ENCODE assay signal across 12 cellular contexts in genomic region chr15:72201346-72202029, GRCh38. TPM values are rescaled to one million over a fixed set of nuclear protein-coding genes. Genes with fewer than 3 reads are reported as not detected.
DNase-seq lines count a peak whose midpoint lies in the region; ATAC-seq and TF ChIP-seq lines count a peak whose summit lies in the region.
"Had no signal": no experiment of that assay in that cellular context is flagged by ENCODE, and none has a peak within 500 bp of the region (broad histone marks: within the 10 kb centered on the region; RNA-seq: fewer than 3 reads in every experiment).

No MANE protein-coding gene starts in this region.

- no peak overlapping the region for H3K4me3 ChIP-seq in mammary epithelial cell (replicated peaks in 1 of 3; ENCODE audit: insufficient read depth in 1 of 3, low read depth in 2 of 3, low read length in 3 of 3)
- no peak overlapping the region for H3K4me3 ChIP-seq in breast epithelium
- H3K4me3 ChIP-seq in SU-DHL-6 (ENCODE audit: insufficient read depth, low read length, poor library complexity, severe bottlenecking) = no peak overlapping the region
- no peak overlapping the region for H3K4me3 ChIP-seq in right cardiac atrium (ENCODE audit: low read length)
- H3K4me3 ChIP-seq in effector memory CD4-positive, alpha-beta T cell (ENCODE audit: insufficient read depth, low read depth, low read length, poor library complexity, severe bottlenecking) = no peak overlapping the region
- no peak overlapping the region for H3K4me3 ChIP-seq in spleen
- H3K4me3 ChIP-seq: ascending aorta, MG63 had no signal

- no peak for TF ChIP-seq CTCF in mammary epithelial cell (conservative IDR thresholded peaks at IDR 0.05 in 1 of 2, IDR thresholded peaks at IDR 0.05 in 1 of 2; ENCODE audit: extremely low read depth in 1 of 2, insufficient read depth in 1 of 2, low read depth in 1 of 2, low read length in 2 of 2)
- no peak for TF ChIP-seq CTCF in breast epithelium (IDR thresholded peaks at IDR 0.05)
- TF ChIP-seq CTCF in SU-DHL-6 (IDR thresholded peaks at IDR 0.05; ENCODE audit: insufficient read depth, low read length, poor library complexity, severe bottlenecking) = no peak
- TF ChIP-seq CTCF in spleen (IDR thresholded peaks at IDR 0.05 in 8 of 11, conservative IDR thresholded peaks at IDR 0.05 in 3 of 11) = no peak

- peaks cover 58% of the 10 kb centered on the region for H3K79me2 ChIP-seq in mammary epithelial cell (ENCODE audit: insufficient read depth, low read length)
- H3K79me2 ChIP-seq in SU-DHL-6 (ENCODE audit: insufficient read depth, low read length) = no peaks in the 10 kb centered on the region

- 89% methylated on average over 3 of the region's 3 CpGs for WGBS in mammary epithelial cell (ENCODE audit: low coverage, missing lambda C conversion rate)
- 54% methylated on average over 3 of the region's 3 CpGs for WGBS in right cardiac atrium
- 61 to 69% (median 64%) methylated on average over 3 of the region's 3 CpGs for WGBS in spleen, 5 donors

- H3K27me3 ChIP-seq in mammary epithelial cell (ENCODE audit: insufficient read depth, low read length) = no peaks in the 10 kb centered on the region
- no peaks in the 10 kb centered on the region for H3K27me3 ChIP-seq in breast epithelium
- H3K27me3 ChIP-seq in SU-DHL-6 (ENCODE audit: low read length) = no peaks in the 10 kb centered on the region
- no peaks in the 10 kb centered on the region for H3K27me3 ChIP-seq in right cardiac atrium (ENCODE audit: control insufficient read depth, insufficient read depth)
- peaks cover 9% of the 10 kb centered on the region for H3K27me3 ChIP-seq in effector memory CD4-positive, alpha-beta T cell (replicated peaks; ENCODE audit: control insufficient read depth, insufficient read depth, low read length, poor library complexity, severe bottlenecking)
- H3K27me3 ChIP-seq in spleen (replicated peaks in 1 of 7) = peaks cover 0 to 17% (median 14%) of the 10 kb centered on the region in 7 donors
- H3K27me3 ChIP-seq: ascending aorta, MG63 had no signal

- H3K9me2 ChIP-seq in SU-DHL-6 (replicated peaks; ENCODE audit: insufficient read depth, low read length) = no peaks in the 10 kb centered on the region

- H3K4me1 ChIP-seq in mammary epithelial cell (ENCODE audit: insufficient read depth, low read length) (peaks cover 96% of the 10 kb centered on the region), breast epithelium (peaks cover 6 to 12% of the 10 kb centered on the region in 2 donors), right cardiac atrium (ENCODE audit: control insufficient read depth, insufficient read depth, low read length) (peaks cover 24% of the 10 kb centered on the region), spleen (peaks cover 0 to 60% (median 20%) of the 10 kb centered on the region in 6 donors)
- peaks cover 4% of the 10 kb centered on the region for H3K4me1 ChIP-seq in effector memory CD4-positive, alpha-beta T cell (ENCODE audit: control insufficient read depth, insufficient read depth, low read length, poor library complexity, severe bottlenecking)

- no peak for ATAC-seq in right cardiac atrium

- intact Hi-C loops in mammary epithelial cell (cut with micrococcal nuclease) (no loop called here), breast epithelium (cut with DNase I; ENCODE audit: low total_unique reads) (loop anchor here (10.0 kb wide), 1 partner anchor 73 kb away; the partner anchor contains the start of gene PARP6), right cardiac atrium (cut with DNase I) (loop anchor here in 1 of 4 donors (10.0 kb wide), 1 partner anchor 73 kb away; the partner anchor contains the start of gene PARP6), spleen (cut with DNase I; ENCODE audit: low total_unique reads) (no loop called here)

- CTCF ChIA-PET in mammary epithelial cell (lab: Charles Lee; ENCODE audit: low non-redundant PET) = no interaction called here

- H2AFZ ChIP-seq in mammary epithelial cell (ENCODE audit: low read depth, low read length) (no peak overlapping the region), SU-DHL-6 (ENCODE audit: low read depth, low read length, severe bottlenecking) (no peak overlapping the region)

- peaks cover 40% of the 10 kb centered on the region for H3F3A ChIP-seq in SU-DHL-6 (ENCODE audit: insufficient read depth)

- H3K4me2 ChIP-seq in mammary epithelial cell (ENCODE audit: insufficient read depth, low read depth, low read length) (no peak overlapping the region), SU-DHL-6 (ENCODE audit: low read depth, low read length, poor library complexity, severe bottlenecking) (no peak overlapping the region)

- no peak for TF ChIP-seq POLR2A in breast epithelium (IDR thresholded peaks at IDR 0.05)
- no peak for TF ChIP-seq POLR2A in spleen (IDR thresholded peaks at IDR 0.05)

- H4K20me1 ChIP-seq in mammary epithelial cell (ENCODE audit: insufficient read depth, low read length) (peaks cover 5% of the 10 kb centered on the region), SU-DHL-6 (ENCODE audit: low read depth, low read length) (peaks cover 13% of the 10 kb centered on the region; the same call in 1 of the 2 replicates)

- in situ Hi-C loops in mammary epithelial cell (cut with MboI; ENCODE audit: low sequenced_read_pairs in 2 of 2) = no loop called here

- H3K27ac ChIP-seq in mammary epithelial cell (ENCODE audit: insufficient read depth, low read depth, low read length) (peak overlapping the region; percentile 63), breast epithelium (peak overlapping the region in 1 of 2 donors; percentile 63), SU-DHL-6 (ENCODE audit: low read depth, low read length) (peak overlapping the region; percentile 14; the same call in 1 of the 2 replicates), right cardiac atrium (ENCODE audit: low read length) (peak overlapping the region; percentile 65), temporal lobe (ENCODE audit: low read depth, low read length) (peak overlapping the region; percentile 4), spleen (peak overlapping the region in 4 of 8 donors; percentile 21 to 65 (median 40))
- H3K27ac ChIP-seq in effector memory CD4-positive, alpha-beta T cell (ENCODE audit: insufficient read depth, low read length, poor library complexity, severe bottlenecking) = no peak overlapping the region

- dilution Hi-C loops in mammary epithelial cell (cut with HindIII; ENCODE audit: low sequenced_read_pairs) = loop anchor here (5.0 kb wide), 1 partner anchor 71 kb away; the partner anchor contains the start of gene PARP6

- H3K36me3 ChIP-seq in mammary epithelial cell (ENCODE audit: insufficient read depth, low read length) = peaks cover 63% of the 10 kb centered on the region
- peaks cover 17% of the 10 kb centered on the region for H3K36me3 ChIP-seq in breast epithelium
- H3K36me3 ChIP-seq in SU-DHL-6 (ENCODE audit: low read length) = peaks cover 30% of the 10 kb centered on the region
- peaks cover 80% of the 10 kb centered on the region for H3K36me3 ChIP-seq in effector memory CD4-positive, alpha-beta T cell (ENCODE audit: control insufficient read depth, insufficient read depth, low read length)
- peaks cover 14 to 87% (median 80%) of the 10 kb centered on the region in 6 donors for H3K36me3 ChIP-seq in spleen

- DNase-seq in mammary epithelial cell (no peak), breast epithelium (ENCODE audit: low spot score in 2 of 2) (no peak), right cardiac atrium (no peak), spleen (no peak), NCI-H1092 treated with DMSO at 0.1 percent for 48 hours (lab: John Stamatoyannopoulos, UW) (no peak)
- DNase-seq in effector memory CD4-positive, alpha-beta T cell = no peak
- DNase-seq: kidney glomerular epithelial cell; MG63; stimulated activated CD4-positive, alpha-beta T cell treated with anti-CD3 and anti-CD28 coated beads, Interleukin-15, amount 100 ng/mL, for 24 hours had no signal

- H3K9ac ChIP-seq in mammary epithelial cell (ENCODE audit: insufficient read depth, low read length) (no peak overlapping the region), SU-DHL-6 (ENCODE audit: low read length) (no peak overlapping the region)

- H3K9me3 ChIP-seq in mammary epithelial cell (replicated peaks; ENCODE audit: insufficient read depth, low read length) = no peaks in the 10 kb centered on the region
- no peaks in the 10 kb centered on the region for H3K9me3 ChIP-seq in breast epithelium
- no peaks in the 10 kb centered on the region for H3K9me3 ChIP-seq in SU-DHL-6 (ENCODE audit: insufficient read depth, low read length)
- H3K9me3 ChIP-seq in right cardiac atrium (ENCODE audit: control insufficient read depth, low read length) = no peaks in the 10 kb centered on the region
- H3K9me3 ChIP-seq in effector memory CD4-positive, alpha-beta T cell (ENCODE audit: control insufficient read depth, low read length) = no peaks in the 10 kb centered on the region
- no peaks in the 10 kb centered on the region for H3K9me3 ChIP-seq in spleen
- H3K9me3 ChIP-seq: ascending aorta, MG63 had no signal

- no TSS peak for BruUV-seq in mammary epithelial cell (replicated peaks; lab: Mats Ljungman, UMichigan)

RNA-seq across cellular contexts. Expression of gene GRAMD2A, which starts 3.9 kb away (rescaled TPM):
- total RNA-seq in mammary epithelial cell (10 to 100 TPM; 16.0 to 45.0 TPM), breast epithelium (10 to 100 TPM in 2 of 3 donors, under 1 TPM in 1; 0.16 to 52.5 (median 18.7) TPM), right cardiac atrium (under 1 TPM in 3 of 4 donors, not detected in 1; 0.40 to 0.71 (median 0.48) TPM), temporal lobe (0.49 TPM), spleen (under 1 TPM in 1 of 7 donors, not detected in 6; 0.34 TPM)
- polyA plus RNA-seq in mammary epithelial cell (13.0 TPM), right cardiac atrium (0.14 TPM), spleen (under 1 TPM; 0.03 to 0.11 (median 0.06) TPM)
- polyA minus RNA-seq in mammary epithelial cell = 14.2 TPM
- total RNA-seq: ascending aorta had no signal

RNA-seq across cellular contexts. Expression of gene PKM, which starts 29.5 kb away (rescaled TPM):
- total RNA-seq in mammary epithelial cell (1,000 to 10,000 TPM; 2,783 to 3,063 TPM), breast epithelium (100 to 1,000 TPM; 212 to 476 (median 367) TPM), right cardiac atrium (1,000 to 10,000 TPM in 2 of 4 donors, 100 to 1,000 TPM in 2; 822 to 1,102 (median 1,021) TPM), temporal lobe (253 TPM), spleen (100 to 1,000 TPM; 333 to 543 (median 379) TPM)
- polyA plus RNA-seq in mammary epithelial cell (3,498 TPM), right cardiac atrium (840 TPM), spleen (100 to 1,000 TPM; 156 to 250 (median 187) TPM)
- 5,832 TPM for polyA minus RNA-seq in mammary epithelial cell
